In the genomic region with DNA sequence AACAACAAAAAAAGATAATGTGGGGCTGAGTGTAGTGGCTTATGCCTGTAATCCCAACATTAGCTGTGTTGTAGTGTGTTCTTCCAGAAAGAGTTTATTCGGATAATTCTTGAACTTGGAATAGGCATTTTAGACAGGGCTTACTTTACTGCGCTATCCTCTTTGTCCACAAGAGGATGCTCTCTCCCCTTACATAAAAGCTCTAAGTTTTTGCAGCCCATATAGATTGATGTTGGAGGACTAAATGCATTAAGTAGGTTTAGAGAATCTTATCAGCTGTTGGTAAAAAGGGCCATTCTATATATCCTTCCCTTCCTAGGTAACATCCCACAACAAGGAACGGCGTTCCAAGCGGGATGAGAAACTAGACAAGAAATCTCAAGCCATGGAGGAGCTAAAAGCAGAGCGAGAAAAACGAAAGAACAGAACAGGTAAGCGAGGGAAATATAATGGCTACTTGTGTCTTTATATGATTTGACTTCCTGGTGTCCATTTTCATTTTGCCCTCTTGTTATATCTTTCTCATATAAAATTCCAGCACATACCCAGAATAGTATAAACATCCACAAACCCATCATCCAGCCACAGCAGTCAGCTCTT, we compare ENCODE assay signal across 8 cellular contexts. TPM values are rescaled to one million over a fixed set of nuclear protein-coding genes. Genes with fewer than 3 reads are reported as not detected.
A peak's percentile ranks its signal among the peaks of the same experiment; 100 is the strongest.
DNase-seq lines count a peak whose midpoint lies in the region; ATAC-seq and TF ChIP-seq lines count a peak whose summit lies in the region.

No MANE protein-coding gene starts in this region.

- intact Hi-C loops in mucosa of descending colon (cut with DNase I, micrococcal nuclease), result no loop called here

- peak; percentile 14 for DNase-seq in COLO668 (lab: John Stamatoyannopoulos, UW; ENCODE audit: unreplicated experiment)
- peak; percentile 56 for DNase-seq in GM13976 (ENCODE audit: low spot score)
- DNase-seq in NOMO-1 treated with dmso at 0.1 percent for 144 hours (lab: John Stamatoyannopoulos, UW; ENCODE audit: unreplicated experiment), result peak; percentile 1
- peak; percentile 65 for DNase-seq in cerebellar cortex (ENCODE audit: low spot score)
- peak in 1 of 3 donors; percentile 70 for DNase-seq in mucosa of descending colon
- no peak for DNase-seq in NCI-H2029 (lab: John Stamatoyannopoulos, UW)
- no peak for DNase-seq in KG1 (lab: John Stamatoyannopoulos, UW)
- DNase-seq in NCI-H187 (lab: John Stamatoyannopoulos, UW), result no peak

- no peaks in the 10 kb centered on the region for H3K4me1 ChIP-seq in mucosa of descending colon (ENCODE audit: low read depth)

- in situ Hi-C loops in GM13976 (cut with MboI; ENCODE audit: low sequenced_read_pairs, unreplicated experiment), result loop anchor here (10.0 kb wide), 1 partner anchor 59 kb away; no protein-coding TSS in a partner anchor

- ATAC-seq in mucosa of descending colon, result peak; percentile 80

- no peak overlapping the region for H3K4me3 ChIP-seq in mucosa of descending colon

- H3K36me3 ChIP-seq in mucosa of descending colon (ENCODE audit: low read depth), result no peaks in the 10 kb centered on the region

- no peaks in the 10 kb centered on the region for H3K9me3 ChIP-seq in mucosa of descending colon

- TF ChIP-seq CTCF in GM13976 (IDR thresholded peaks at IDR 0.05; ENCODE audit: borderline replicate concordance, control extremely low read depth, extremely low read depth, insufficient read depth, missing control alignments) (peak; percentile 78), mucosa of descending colon (IDR thresholded peaks at IDR 0.05) (peak; percentile 70)

RNA-seq across cellular contexts. Expression of a gene that starts 27.8 kb away (rescaled TPM):
- total RNA-seq in mucosa of descending colon, result 10 to 100 TPM; 18.3 to 57.5 (median 29.5) TPM

RNA-seq across cellular contexts. Expression of a gene that starts 47.7 kb away (rescaled TPM):
- 10 to 100 TPM in 2 of 3 donors, 1 to 10 TPM in 1; 5.5 to 23.3 (median 13.3) TPM for total RNA-seq in mucosa of descending colon

RNA-seq across cellular contexts. Expression of a gene that starts 49.0 kb away (rescaled TPM):
- total RNA-seq in mucosa of descending colon, result 10 to 100 TPM; 26.4 to 50.2 (median 33.1) TPM

Comparison
In these comparisons a context has a peak if more than half of its experiments do, and no peak if none do; other contexts are left out.
1. DNase-seq: peak in COLO668 (single experiment), GM13976 (single experiment), NOMO-1 treated with dmso at 0.1 percent for 144 hours (single experiment) and cerebellar cortex (single experiment); none in NCI-H2029 (single experiment), KG1 (single experiment) and NCI-H187 (0 of 2).